Comparison of ENCODE assay signal across 9 cellular contexts in the genomic region with DNA sequence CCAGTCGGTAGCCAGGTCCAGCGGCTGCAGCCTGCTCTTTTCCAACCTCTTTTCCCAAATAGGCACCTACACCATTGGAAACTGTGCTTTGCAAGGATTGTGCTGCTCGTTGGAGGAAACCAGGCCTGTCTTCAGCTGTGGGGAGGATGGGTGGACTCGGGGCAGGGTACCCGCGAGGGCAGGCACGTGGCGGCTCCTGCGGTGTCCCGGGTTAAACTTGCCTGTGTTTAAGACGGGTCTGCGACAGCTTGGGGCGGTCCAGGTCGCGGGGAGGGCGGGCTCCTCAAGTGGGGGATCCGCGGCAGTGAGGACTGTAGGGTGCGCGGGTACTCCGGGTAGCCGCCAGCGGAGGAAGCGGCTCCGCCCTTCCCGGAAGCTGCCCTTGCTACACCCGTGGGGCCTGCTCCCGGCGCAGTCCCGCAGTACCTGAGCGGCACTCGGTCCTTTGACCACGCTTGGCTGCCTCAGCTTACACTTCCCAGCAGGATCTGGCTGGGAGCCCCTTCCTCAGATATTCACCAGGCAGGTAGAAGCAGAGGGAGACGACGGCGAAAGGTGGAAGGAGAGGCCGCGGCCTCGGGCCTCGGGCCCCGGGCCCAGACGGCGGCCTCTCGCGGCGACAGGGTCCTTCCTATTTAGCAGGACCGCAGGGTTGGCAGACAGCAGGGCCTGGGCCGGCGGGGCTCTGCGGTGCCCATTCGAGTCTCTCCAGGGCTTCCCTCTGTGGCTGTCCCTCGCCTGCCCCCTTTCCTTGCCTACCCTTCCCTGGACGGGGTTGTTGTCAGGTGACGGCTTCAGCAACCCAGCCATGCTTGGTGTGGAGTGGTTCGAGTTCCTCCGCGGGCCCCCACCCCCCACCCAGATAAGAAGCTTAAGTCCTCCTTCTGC. TPM values are rescaled to one million over a fixed set of nuclear protein-coding genes. Genes with fewer than 3 reads are reported as not detected.
DNase-seq lines count a peak whose midpoint lies in the region; ATAC-seq and TF ChIP-seq lines count a peak whose summit lies in the region.
"Had no signal": no experiment of that assay in that cellular context is flagged by ENCODE, and none has a peak within 500 bp of the region (broad histone marks: within the 10 kb centered on the region; RNA-seq: fewer than 3 reads in every experiment).

No MANE protein-coding gene starts in this region.

- peak overlapping the region; percentile 49 for H3K4me3 Mint-ChIP-seq in activated naive CD8-positive, alpha-beta T cell
- no peak overlapping the region for H3K4me3 Mint-ChIP-seq in activated naive CD8-positive, alpha-beta T cell treated with anti-CD3 and anti-CD28 coated beads, Interleukin-2, amount 50 U/mL, for 24 hours
- H3K4me3 Mint-ChIP-seq in WTC11 = peak overlapping the region; percentile 69

- no peak for TF ChIP-seq CTCF in WTC11 (IDR thresholded peaks at IDR 0.05)
- no peak for TF ChIP-seq CTCF in lower lobe of right lung (IDR thresholded peaks at IDR 0.05)
- no peak for TF ChIP-seq CTCF in thoracic aorta (IDR thresholded peaks at IDR 0.05)

- intact Hi-C loops in lower lobe of right lung (cut with DNase I) = no loop called here

- H3K4me1 ChIP-seq in lower lobe of right lung (peaks cover 38% of the 10 kb centered on the region), thoracic aorta (ENCODE audit: control insufficient read depth in 1 of 2, low read depth in 2 of 2) (peaks cover 12 to 42% of the 10 kb centered on the region in 2 donors), Karpas-422 (ENCODE audit: low read length) (no peaks in the 10 kb centered on the region)

- H3K36me3 ChIP-seq in lower lobe of right lung (no peaks in the 10 kb centered on the region), thoracic aorta (no peaks in the 10 kb centered on the region), Karpas-422 (ENCODE audit: insufficient read depth, low read length) (no peaks in the 10 kb centered on the region)

- H2AFZ ChIP-seq in Karpas-422 (ENCODE audit: low read length) = no peak overlapping the region

- DNase-seq in activated naive CD8-positive, alpha-beta T cell treated with anti-CD3 and anti-CD28 coated beads, Interleukin-2, amount 50 U/mL, for 24 hours = no peak
- DNase-seq in WTC11 (ENCODE audit: low spot score) (peak; percentile 32), lower lobe of right lung (peak; percentile 81), thoracic aorta (ENCODE audit: low spot score) (no peak), Karpas-422 (no peak), cerebellar cortex (ENCODE audit: low spot score) (no peak)
- DNase-seq: NCI-H774 had no signal

- no peak for ATAC-seq in activated naive CD8-positive, alpha-beta T cell treated with anti-CD3 and anti-CD28 coated beads, Interleukin-2, amount 50 U/mL, for 24 hours
- ATAC-seq in WTC11 (peak; percentile 5; the same call in 1 of the 2 replicates), lower lobe of right lung (peak; percentile 72 to 76), thoracic aorta (ENCODE audit: insufficient number of reproducible peaks, low FRiP score, low read depth) (no peak), HG03108 (IDR thresholded peaks at IDR 0.05; ENCODE audit: unreplicated experiment) (no peak)

- peaks cover 36% of the 10 kb centered on the region for H3K4me1 Mint-ChIP-seq in activated naive CD8-positive, alpha-beta T cell (ENCODE audit: low read depth)
- peaks cover 33% of the 10 kb centered on the region for H3K4me1 Mint-ChIP-seq in activated naive CD8-positive, alpha-beta T cell treated with anti-CD3 and anti-CD28 coated beads, Interleukin-2, amount 50 U/mL, for 24 hours
- peaks cover 49% of the 10 kb centered on the region for H3K4me1 Mint-ChIP-seq in WTC11

- H3K4me3 ChIP-seq in lower lobe of right lung = peak overlapping the region; percentile 51
- peak overlapping the region; percentile 44 for H3K4me3 ChIP-seq in thoracic aorta
- no peak overlapping the region for H3K4me3 ChIP-seq in Karpas-422 (ENCODE audit: low read length)

- H3K27ac Mint-ChIP-seq in activated naive CD8-positive, alpha-beta T cell = no peak overlapping the region
- H3K27ac Mint-ChIP-seq in activated naive CD8-positive, alpha-beta T cell treated with anti-CD3 and anti-CD28 coated beads, Interleukin-2, amount 50 U/mL, for 24 hours = no peak overlapping the region
- no peak overlapping the region for H3K27ac Mint-ChIP-seq in WTC11

- peaks cover 4% of the 10 kb centered on the region for H3K9me3 Mint-ChIP-seq in activated naive CD8-positive, alpha-beta T cell (ENCODE audit: low read depth)
- H3K9me3 Mint-ChIP-seq in activated naive CD8-positive, alpha-beta T cell treated with anti-CD3 and anti-CD28 coated beads, Interleukin-2, amount 50 U/mL, for 24 hours = peaks cover 13% of the 10 kb centered on the region
- no peaks in the 10 kb centered on the region for H3K9me3 Mint-ChIP-seq in WTC11

- H3K9me3 ChIP-seq in lower lobe of right lung (no peaks in the 10 kb centered on the region), thoracic aorta (no peaks in the 10 kb centered on the region), Karpas-422 (ENCODE audit: low read length) (no peaks in the 10 kb centered on the region)

- H3K4me2 ChIP-seq in Karpas-422 (ENCODE audit: low read depth, low read length, poor library complexity, severe bottlenecking) = no peak overlapping the region

- H3K79me2 ChIP-seq in Karpas-422 (ENCODE audit: low read length) = no peaks in the 10 kb centered on the region

- H3K27me3 ChIP-seq in lower lobe of right lung (ENCODE audit: low read depth) (peaks cover 90% of the 10 kb centered on the region), thoracic aorta (replicated peaks; ENCODE audit: insufficient read depth) (peaks cover 49% of the 10 kb centered on the region), Karpas-422 (ENCODE audit: low read length) (no peaks in the 10 kb centered on the region)

- no peak overlapping the region for H3K9ac ChIP-seq in Karpas-422 (ENCODE audit: low read length)

- H3K9me2 ChIP-seq in Karpas-422 (replicated peaks; ENCODE audit: insufficient read depth, low read length) = no peaks in the 10 kb centered on the region

- POLR2A ChIA-PET in WTC11 (lab: Charles Lee) = no interaction called here

- peaks cover 55% of the 10 kb centered on the region for H3K27me3 Mint-ChIP-seq in activated naive CD8-positive, alpha-beta T cell
- H3K27me3 Mint-ChIP-seq in activated naive CD8-positive, alpha-beta T cell treated with anti-CD3 and anti-CD28 coated beads, Interleukin-2, amount 50 U/mL, for 24 hours = peaks cover 80% of the 10 kb centered on the region
- H3K27me3 Mint-ChIP-seq in WTC11 (ENCODE audit: low read depth) = peaks cover 96% of the 10 kb centered on the region

- H3K36me3 Mint-ChIP-seq in activated naive CD8-positive, alpha-beta T cell = peaks cover 8% of the 10 kb centered on the region
- peaks cover 19% of the 10 kb centered on the region for H3K36me3 Mint-ChIP-seq in activated naive CD8-positive, alpha-beta T cell treated with anti-CD3 and anti-CD28 coated beads, Interleukin-2, amount 50 U/mL, for 24 hours (ENCODE audit: low read depth)
- H3K36me3 Mint-ChIP-seq in WTC11 = no peaks in the 10 kb centered on the region

- no peaks in the 10 kb centered on the region for H4K20me1 ChIP-seq in Karpas-422 (ENCODE audit: insufficient read depth, low read depth, low read length)

- peak overlapping the region; percentile 81 for H3K27ac ChIP-seq in lower lobe of right lung
- H3K27ac ChIP-seq in thoracic aorta = peak overlapping the region in 1 of 2 donors; percentile 11
- H3K27ac ChIP-seq in Karpas-422 (ENCODE audit: low read length) = no peak overlapping the region

- CTCF ChIA-PET in WTC11 (lab: Charles Lee) = interaction anchor here (0.6 to 4.6 kb wide), 13 partner anchors 11 to 728 kb away, joined by 3 to 17 read pairs (median 4); no protein-coding TSS in a partner anchor

TF ChIP-seq in WTC11, 78 proteins besides CTCF, POLR2A, EP300 and RAD21 (continues in another document):
- TF ChIP-seq, protein P1, sequence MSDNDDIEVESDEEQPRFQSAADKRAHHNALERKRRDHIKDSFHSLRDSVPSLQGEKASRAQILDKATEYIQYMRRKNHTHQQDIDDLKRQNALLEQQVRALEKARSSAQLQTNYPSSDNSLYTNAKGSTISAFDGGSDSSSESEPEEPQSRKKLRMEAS (CRISPR knock-in tag; IDR thresholded peaks at IDR 0.05) = no peak
- TF ChIP-seq FOXP1 (CRISPR knock-in tag; IDR thresholded peaks at IDR 0.05; ENCODE audit: borderline replicate concordance) (no peak), ZNF138 (CRISPR knock-in tag; conservative IDR thresholded peaks at IDR 0.05) (no peak), GABPB1 (CRISPR knock-in tag; IDR thresholded peaks at IDR 0.05) (no peak)

RNA-seq across cellular contexts. Expression of a gene that starts 2.9 kb away (rescaled TPM):
- 0.09 to 0.11 TPM in 2 of 3 replicates, not detected in the other for total RNA-seq in WTC11 (2021)
- total RNA-seq in lower lobe of right lung = 9.2 TPM
- total RNA-seq in thoracic aorta = under 1 TPM in 1 of 2 donors, not detected in 1; 0.14 TPM
- not detected in 2 replicates for total RNA-seq in Karpas-422 (2014; rRNA removed; shearing (Covaris generic); ENCODE audit: low replicate concordance)

RNA-seq across cellular contexts. Expression of a gene that starts 3.3 kb away (rescaled TPM):
- total RNA-seq in WTC11 (2021) (0.21 to 0.34 TPM (median 0.28 TPM) in 3 replicates), lower lobe of right lung (30.5 TPM), thoracic aorta (not detected)
- not detected in 2 replicates for total RNA-seq in Karpas-422 (2014; rRNA removed; shearing (Covaris generic); ENCODE audit: low replicate concordance)

Comparison
In these comparisons a context has a peak if more than half of its experiments do, and no peak if none do; other contexts are left out.
1. ATAC-seq: peak in WTC11 (single experiment) and lower lobe of right lung (2 of 2); none in activated naive CD8-positive, alpha-beta T cell treated with anti-CD3 and anti-CD28 coated beads, Interleukin-2, amount 50 U/mL, for 24 hours (single experiment), thoracic aorta (single experiment) and HG03108 (single experiment).
2. DNase-seq: peak in WTC11 (single experiment) and lower lobe of right lung (single experiment); none in activated naive CD8-positive, alpha-beta T cell treated with anti-CD3 and anti-CD28 coated beads, Interleukin-2, amount 50 U/mL, for 24 hours (single experiment), thoracic aorta (single experiment), Karpas-422 (single experiment) and cerebellar cortex (single experiment).
3. RNA of a gene that starts 3.3 kb away (total RNA-seq): 30.5 TPM in lower lobe of right lung (single experiment); 0.21 to 0.34 TPM in WTC11, not detected in thoracic aorta and not detected in Karpas-422; every median in the first group is over 10 times any median in the second.